ENCODE assay signal across 2 cellular contexts in the genomic region with DNA sequence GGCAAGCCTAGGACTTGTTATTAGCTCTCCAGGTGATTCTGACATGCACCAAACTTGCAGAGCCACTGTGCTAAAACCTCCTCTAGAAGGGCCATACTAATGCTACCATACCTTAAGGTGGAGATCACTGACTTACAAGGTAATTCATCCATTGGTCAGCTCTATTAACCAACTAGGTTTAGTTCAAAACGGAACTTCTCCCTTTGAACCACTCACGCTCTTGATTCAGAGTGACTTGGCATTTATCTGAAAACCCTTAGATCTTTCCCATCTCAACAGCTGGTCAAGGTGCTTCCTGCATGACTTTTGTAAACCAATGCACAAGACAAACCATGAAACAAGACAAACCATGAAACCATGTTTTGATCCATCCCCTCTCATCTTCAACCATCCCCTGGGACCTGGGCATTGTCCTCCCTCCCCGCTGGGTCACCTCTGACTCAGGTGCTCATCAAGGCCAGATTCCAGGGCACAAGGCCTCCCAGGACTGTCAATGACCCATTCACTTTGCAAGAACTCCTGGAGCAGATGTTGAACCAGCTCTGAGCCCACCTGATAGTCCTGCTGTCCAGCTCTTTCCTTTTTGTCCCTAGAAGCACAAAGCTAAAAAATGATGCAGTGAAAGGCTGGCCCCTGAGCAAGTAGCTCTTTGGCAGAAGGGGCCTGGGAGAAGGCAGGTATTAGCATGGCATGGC.
TF ChIP-seq lines count a peak whose summit lies in the region.

No MANE protein-coding gene starts in this region.

TF ChIP-seq in SK-N-SH, 30 proteins besides CTCF, POLR2A, EP300 and RAD21:
- TF ChIP-seq, protein P1, sequence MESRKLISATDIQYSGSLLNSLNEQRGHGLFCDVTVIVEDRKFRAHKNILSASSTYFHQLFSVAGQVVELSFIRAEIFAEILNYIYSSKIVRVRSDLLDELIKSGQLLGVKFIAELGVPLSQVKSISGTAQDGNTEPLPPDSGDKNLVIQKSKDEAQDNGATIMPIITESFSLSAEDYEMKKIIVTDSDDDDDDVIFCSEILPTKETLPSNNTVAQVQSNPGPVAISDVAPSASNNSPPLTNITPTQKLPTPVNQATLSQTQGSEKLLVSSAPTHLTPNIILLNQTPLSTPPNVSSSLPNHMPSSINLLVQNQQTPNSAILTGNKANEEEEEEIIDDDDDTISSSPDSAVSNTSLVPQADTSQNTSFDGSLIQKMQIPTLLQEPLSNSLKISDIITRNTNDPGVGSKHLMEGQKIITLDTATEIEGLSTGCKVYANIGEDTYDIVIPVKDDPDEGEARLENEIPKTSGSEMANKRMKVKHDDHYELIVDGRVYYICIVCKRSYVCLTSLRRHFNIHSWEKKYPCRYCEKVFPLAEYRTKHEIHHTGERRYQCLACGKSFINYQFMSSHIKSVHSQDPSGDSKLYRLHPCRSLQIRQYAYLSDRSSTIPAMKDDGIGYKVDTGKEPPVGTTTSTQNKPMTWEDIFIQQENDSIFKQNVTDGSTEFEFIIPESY (IDR thresholded peaks at IDR 0.05; ENCODE audit: borderline replicate concordance, low read depth), result no peak
- TF ChIP-seq SMC3 (IDR thresholded peaks at IDR 0.05; ENCODE audit: low read depth, low read length) (no peak), POLR2AphosphoS5 (IDR thresholded peaks at IDR 0.05; ENCODE audit: low read depth, low read length) (peak; percentile 25; the same call in 1 of the 2 replicates)
TF ChIP-seq in SK-N-SH: peak in this region for 1.

TF ChIP-seq in SK-N-SH treated with all-trans-retinoic acid at 6 μM for 48 hours, 23 proteins besides CTCF, POLR2A, EP300 and RAD21 (continued from another document):
- TF ChIP-seq, protein P2, sequence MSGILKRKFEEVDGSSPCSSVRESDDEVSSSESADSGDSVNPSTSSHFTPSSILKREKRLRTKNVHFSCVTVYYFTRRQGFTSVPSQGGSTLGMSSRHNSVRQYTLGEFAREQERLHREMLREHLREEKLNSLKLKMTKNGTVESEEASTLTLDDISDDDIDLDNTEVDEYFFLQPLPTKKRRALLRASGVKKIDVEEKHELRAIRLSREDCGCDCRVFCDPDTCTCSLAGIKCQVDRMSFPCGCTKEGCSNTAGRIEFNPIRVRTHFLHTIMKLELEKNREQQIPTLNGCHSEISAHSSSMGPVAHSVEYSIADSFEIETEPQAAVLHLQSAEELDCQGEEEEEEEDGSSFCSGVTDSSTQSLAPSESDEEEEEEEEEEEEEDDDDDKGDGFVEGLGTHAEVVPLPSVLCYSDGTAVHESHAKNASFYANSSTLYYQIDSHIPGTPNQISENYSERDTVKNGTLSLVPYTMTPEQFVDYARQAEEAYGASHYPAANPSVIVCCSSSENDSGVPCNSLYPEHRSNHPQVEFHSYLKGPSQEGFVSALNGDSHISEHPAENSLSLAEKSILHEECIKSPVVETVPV (CRISPR knock-in tag; IDR thresholded peaks at IDR 0.05), result no peak
- TF ChIP-seq BACH2 (CRISPR knock-in tag; IDR thresholded peaks at IDR 0.05; ENCODE audit: borderline replicate concordance) (no peak), ZNF565 (CRISPR knock-in tag; conservative IDR thresholded peaks at IDR 0.05; ENCODE audit: low read depth) (no peak), TOX (CRISPR knock-in tag; IDR thresholded peaks at IDR 0.05; ENCODE audit: borderline replicate concordance) (no peak), ZNF70 (CRISPR knock-in tag; IDR thresholded peaks at IDR 0.05) (no peak)
- TF ChIP-seq, protein P3, sequence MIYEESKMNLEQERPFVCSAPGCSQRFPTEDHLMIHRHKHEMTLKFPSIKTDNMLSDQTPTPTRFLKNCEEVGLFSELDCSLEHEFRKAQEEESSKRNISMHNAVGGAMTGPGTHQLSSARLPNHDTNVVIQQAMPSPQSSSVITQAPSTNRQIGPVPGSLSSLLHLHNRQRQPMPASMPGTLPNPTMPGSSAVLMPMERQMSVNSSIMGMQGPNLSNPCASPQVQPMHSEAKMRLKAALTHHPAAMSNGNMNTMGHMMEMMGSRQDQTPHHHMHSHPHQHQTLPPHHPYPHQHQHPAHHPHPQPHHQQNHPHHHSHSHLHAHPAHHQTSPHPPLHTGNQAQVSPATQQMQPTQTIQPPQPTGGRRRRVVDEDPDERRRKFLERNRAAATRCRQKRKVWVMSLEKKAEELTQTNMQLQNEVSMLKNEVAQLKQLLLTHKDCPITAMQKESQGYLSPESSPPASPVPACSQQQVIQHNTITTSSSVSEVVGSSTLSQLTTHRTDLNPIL (CRISPR knock-in tag; IDR thresholded peaks at IDR 0.05; ENCODE audit: low read depth), result no peak
